In the genomic region with DNA sequence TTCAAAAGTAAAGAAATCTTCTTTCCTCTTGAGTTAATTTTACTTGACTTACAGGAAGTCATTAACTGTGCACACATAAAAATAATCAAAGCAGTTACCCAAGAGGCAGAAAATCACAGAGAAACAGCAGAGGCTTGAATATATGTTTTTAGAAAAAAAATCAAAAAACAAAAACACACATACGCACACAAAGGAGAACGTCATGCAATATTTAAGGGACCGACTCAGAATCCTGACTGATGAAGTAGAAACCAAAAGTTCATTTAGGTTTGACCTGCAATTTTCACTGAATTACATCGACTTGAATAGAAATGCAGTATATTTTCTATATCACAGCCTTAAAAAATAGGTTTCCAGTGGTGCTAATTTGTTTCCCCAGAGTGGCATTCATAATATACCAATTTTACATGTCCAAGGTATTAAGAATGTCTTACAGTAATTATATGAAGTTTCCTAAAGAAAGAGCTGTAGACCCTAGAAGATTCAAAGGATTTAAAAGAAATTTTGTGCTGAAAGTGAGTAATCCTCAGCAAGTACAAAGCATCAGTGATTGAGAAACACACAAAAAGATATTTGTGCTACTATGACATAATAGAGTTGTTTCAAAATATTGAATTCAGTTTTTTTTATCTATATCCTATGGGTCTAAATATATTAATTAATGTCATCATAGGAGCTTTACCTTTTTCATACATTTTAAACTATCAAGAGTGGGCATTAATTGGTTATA, we compare ENCODE assay signal across 28 cellular contexts.
DNase-seq lines count a peak whose midpoint lies in the region; ATAC-seq, FAIRE-seq and TF ChIP-seq lines count a peak whose summit lies in the region.
"Had no signal": no experiment of that assay in that cellular context is flagged by ENCODE, and none has a peak within 500 bp of the region (broad histone marks: within the 10 kb centered on the region; RNA-seq: fewer than 3 reads in every experiment).

No MANE protein-coding gene starts in this region.

- H3K4me3 Mint-ChIP-seq in CD8-positive, alpha-beta T cell: peak overlapping the region; percentile 42
- H3K4me3 Mint-ChIP-seq in astrocyte (ENCODE audit: unreplicated experiment): no peak overlapping the region
- H3K4me3 Mint-ChIP-seq: CD4-positive, CD25-positive, alpha-beta regulatory T cell; naive B cell; T-helper 1 cell treated with Interleukin-12 subunit alpha and Interleukin-12 subunit beta and Interleukin-4 antibody, amounts not matched to agents 30 μg/mL and 1 μg/mL, for 36 hours had no signal

- intact Hi-C loops in CD8-positive, alpha-beta T cell (cut with DNase I, micrococcal nuclease): loop anchor here in 1 of 2 experiments (5.0 kb wide), 1 partner anchor 37 kb away; no protein-coding TSS in a partner anchor
- intact Hi-C loops in Right ventricle myocardium superior (cut with DNase I): no loop called here

- H3K27ac Mint-ChIP-seq in CD8-positive, alpha-beta T cell: peak overlapping the region; percentile 25
- H3K27ac Mint-ChIP-seq in astrocyte (ENCODE audit: unreplicated experiment): no peak overlapping the region
- H3K27ac Mint-ChIP-seq: CD4-positive, CD25-positive, alpha-beta regulatory T cell; T-helper 1 cell treated with Interleukin-12 subunit alpha and Interleukin-12 subunit beta and Interleukin-4 antibody, amounts not matched to agents 30 μg/mL and 1 μg/mL, for 36 hours had no signal

- CTCF ChIA-PET in CD8-positive, alpha-beta T cell (lab: Charles Lee): no interaction called here

- H3K9me3 Mint-ChIP-seq in CD8-positive, alpha-beta T cell: peaks cover 4% of the 10 kb centered on the region
- H3K9me3 Mint-ChIP-seq in astrocyte (ENCODE audit: unreplicated experiment): peaks cover 14% of the 10 kb centered on the region

- FAIRE-seq in astrocyte (lab: Jason Lieb, UNC): no peak

- H3K4me3 ChIP-seq in CD8-positive, alpha-beta T cell (ENCODE audit: low read depth, low read length): no peak overlapping the region
- H3K4me3 ChIP-seq in astrocyte (ENCODE audit: insufficient read depth, low read depth, low read length): no peak overlapping the region
- no peak overlapping the region for H3K4me3 ChIP-seq in fibroblast of pulmonary artery (replicated peaks; ENCODE audit: low read depth, low read length)
- H3K4me3 ChIP-seq: heart left ventricle, PC-9, tibial artery had no signal

- H2AFZ ChIP-seq in astrocyte (ENCODE audit: low read depth, low read length): no peak overlapping the region
- H2AFZ ChIP-seq: PC-9 had no signal

- no peak for DNase-seq in CD8-positive, alpha-beta T cell
- DNase-seq in NOMO-1 treated with dmso at 0.1 percent for 144 hours (lab: John Stamatoyannopoulos, UW; ENCODE audit: unreplicated experiment) (peak; percentile 4), astrocyte (ENCODE audit: low read depth) (peak; percentile 34), fibroblast of pulmonary artery (ENCODE audit: low read depth) (peak; percentile 48), Right ventricle myocardium superior (no peak), NCI-H510A (lab: John Stamatoyannopoulos, UW) (no peak)
- no peak for DNase-seq in activated T-cell treated with anti-CD3 and anti-CD28 coated beads, Interleukin-2, amount 50 U/mL, for 1 hour
- DNase-seq: activated CD4-positive, alpha-beta T cell treated with anti-CD3 and anti-CD28 coated beads, Interleukin-2, amount 50 U/mL, for 4 hours; activated gamma-delta T cell treated with Interleukin-2 at 50 U/mL for 16 hours; aorta; CD4-positive, CD25-positive, alpha-beta regulatory T cell; cerebellar nuclear complex; GDM1; heart left ventricle; Karpas-422; mesendoderm; naive B cell; NCI-H1092 treated with DMSO at 0.1 percent for 48 hours; NCI-H2029; NCI-H226; NCI-H82; PC-9; stimulated activated CD4-positive, alpha-beta T cell treated with anti-CD3 and anti-CD28 coated beads, Interleukin-4, amount 100 ng/mL, for 24 hours; stimulated activated naive CD4-positive, alpha-beta T cell treated with Interleukin-2 at 50 U/mL for 16 hours; tibial artery had no signal

- peak overlapping the region; percentile 34 for H3K4me2 ChIP-seq in astrocyte (ENCODE audit: low read length)
- H3K4me2 ChIP-seq: PC-9 had no signal

- H3K79me2 ChIP-seq in astrocyte (ENCODE audit: insufficient read depth, low read length): no peaks in the 10 kb centered on the region

- no peak overlapping the region for H3K27ac ChIP-seq in CD8-positive, alpha-beta T cell (ENCODE audit: low read depth, low read length)
- H3K27ac ChIP-seq in astrocyte (ENCODE audit: low read depth, low read length): no peak overlapping the region
- H3K27ac ChIP-seq: heart left ventricle, PC-9, tibial artery had no signal

- H3K36me3 Mint-ChIP-seq in CD8-positive, alpha-beta T cell: peaks cover 4% of the 10 kb centered on the region
- peaks cover 9% of the 10 kb centered on the region for H3K36me3 Mint-ChIP-seq in astrocyte (ENCODE audit: low read depth, unreplicated experiment)

- no peaks in the 10 kb centered on the region for H3K9me3 ChIP-seq in CD8-positive, alpha-beta T cell (ENCODE audit: low read length)
- H3K9me3 ChIP-seq in astrocyte (ENCODE audit: insufficient read depth, low read depth, low read length): peaks cover 6% of the 10 kb centered on the region
- H3K9me3 ChIP-seq: tibial artery had no signal

- H3K4me1 Mint-ChIP-seq in CD8-positive, alpha-beta T cell (ENCODE audit: low read depth): peaks cover 39% of the 10 kb centered on the region
- peaks cover 24% of the 10 kb centered on the region for H3K4me1 Mint-ChIP-seq in astrocyte (ENCODE audit: low read depth, unreplicated experiment)
- H3K4me1 Mint-ChIP-seq: naive B cell had no signal

- no peaks in the 10 kb centered on the region for H3K27me3 ChIP-seq in CD8-positive, alpha-beta T cell (ENCODE audit: insufficient read depth, low read length)
- H3K27me3 ChIP-seq in astrocyte (ENCODE audit: insufficient read depth, low read length): no peaks in the 10 kb centered on the region
- H3K27me3 ChIP-seq: heart left ventricle, tibial artery had no signal

- no peak for TF ChIP-seq CTCF in CD8-positive, alpha-beta T cell (IDR thresholded peaks at IDR 0.05)
- TF ChIP-seq CTCF in astrocyte (IDR thresholded peaks at IDR 0.05; ENCODE audit: insufficient read depth, low read depth, low read length) (no peak), fibroblast of pulmonary artery (IDR thresholded peaks at IDR 0.05; ENCODE audit: low read length, missing control alignments) (no peak)

- no peak overlapping the region for H3K9ac ChIP-seq in astrocyte (ENCODE audit: low read length)

- peaks cover 27% of the 10 kb centered on the region for H3K4me1 ChIP-seq in CD8-positive, alpha-beta T cell (ENCODE audit: insufficient read depth, low read length)
- H3K4me1 ChIP-seq in astrocyte (ENCODE audit: insufficient read depth, low read length): peaks cover 9% of the 10 kb centered on the region
- H3K4me1 ChIP-seq: tibial artery had no signal

- no peaks in the 10 kb centered on the region for H3K27me3 Mint-ChIP-seq in CD8-positive, alpha-beta T cell (ENCODE audit: low read depth)
- no peaks in the 10 kb centered on the region for H3K27me3 Mint-ChIP-seq in astrocyte (ENCODE audit: low read depth, unreplicated experiment)
- H3K27me3 Mint-ChIP-seq: CD4-positive, CD25-positive, alpha-beta regulatory T cell; naive B cell had no signal

- peak; percentile 73 for ATAC-seq in CD8-positive, alpha-beta T cell
- ATAC-seq in GM21515 (IDR thresholded peaks at IDR 0.05; ENCODE audit: unreplicated experiment): no peak
- no peak for ATAC-seq in Right ventricle myocardium superior (ENCODE audit: poor library complexity)
- ATAC-seq: esophagus mucosa, heart left ventricle had no signal

- POLR2A ChIA-PET in CD8-positive, alpha-beta T cell (lab: Charles Lee): no interaction called here

- no peaks in the 10 kb centered on the region for H3K36me3 ChIP-seq in CD8-positive, alpha-beta T cell (ENCODE audit: insufficient read depth, low read length)
- no peaks in the 10 kb centered on the region for H3K36me3 ChIP-seq in astrocyte (ENCODE audit: insufficient read depth, low read length)
- H3K36me3 ChIP-seq: heart left ventricle, tibial artery had no signal

- H4K20me1 ChIP-seq in astrocyte (ENCODE audit: insufficient read depth, low read length): no peaks in the 10 kb centered on the region

Comparison
In these comparisons a context has a peak if more than half of its experiments do, and no peak if none do; other contexts are left out.
1. DNase-seq: peak in NOMO-1 treated with dmso at 0.1 percent for 144 hours (single experiment), astrocyte (single experiment) and fibroblast of pulmonary artery (single experiment); none in CD8-positive, alpha-beta T cell (0 of 7), Right ventricle myocardium superior (single experiment), NCI-H510A (single experiment) and activated T-cell treated with anti-CD3 and anti-CD28 coated beads, Interleukin-2, amount 50 U/mL, for 1 hour (single experiment).